ENCODE assay signal across 6 cellular contexts in genomic region chr1:26112407-26112775, GRCh38.
DNase-seq lines count a peak whose midpoint lies in the region; ATAC-seq and TF ChIP-seq lines count a peak whose summit lies in the region.

No MANE protein-coding gene starts in this region.

- peak overlapping the region; percentile 92 for H3K27ac Mint-ChIP-seq in stimulated activated effector memory CD8-positive, alpha-beta T cell treated with anti-CD3 and anti-CD28 coated beads, Interleukin-12 subunit alpha, Interleukin-12 subunit beta, amount 100 ng/mL, for 72 hours

- H3K4me1 Mint-ChIP-seq in stimulated activated effector memory CD8-positive, alpha-beta T cell treated with anti-CD3 and anti-CD28 coated beads, Interleukin-12 subunit alpha, Interleukin-12 subunit beta, amount 100 ng/mL, for 72 hours = peaks cover 13% of the 10 kb centered on the region

- ATAC-seq in GM21423 (IDR thresholded peaks at IDR 0.05; ENCODE audit: unreplicated experiment) = peak; percentile 4
- no peak for ATAC-seq in stimulated activated effector memory CD8-positive, alpha-beta T cell treated with anti-CD3 and anti-CD28 coated beads, Interleukin-12 subunit alpha, Interleukin-12 subunit beta, amount 100 ng/mL, for 72 hours
- no peak for ATAC-seq in HG02840 (IDR thresholded peaks at IDR 0.05; ENCODE audit: low FRiP score, unreplicated experiment)
- ATAC-seq in HG03135 (IDR thresholded peaks at IDR 0.05; ENCODE audit: unreplicated experiment) = no peak

- peaks cover 42% of the 10 kb centered on the region for H3K36me3 Mint-ChIP-seq in stimulated activated effector memory CD8-positive, alpha-beta T cell treated with anti-CD3 and anti-CD28 coated beads, Interleukin-12 subunit alpha, Interleukin-12 subunit beta, amount 100 ng/mL, for 72 hours

- peak overlapping the region; percentile 83 for H3K4me3 Mint-ChIP-seq in stimulated activated effector memory CD8-positive, alpha-beta T cell treated with anti-CD3 and anti-CD28 coated beads, Interleukin-12 subunit alpha, Interleukin-12 subunit beta, amount 100 ng/mL, for 72 hours

- no peak for TF ChIP-seq CTCF in epithelial cell of esophagus (IDR thresholded peaks at IDR 0.05; ENCODE audit: insufficient read depth, low read depth, low read length, missing control alignments)

- DNase-seq in NCI-H526 treated with DMSO at 0.1 percent for 48 hours (lab: John Stamatoyannopoulos, UW) = peak; percentile 48
- DNase-seq in epithelial cell of esophagus (ENCODE audit: low read depth) = no peak
- DNase-seq in stimulated activated effector memory CD8-positive, alpha-beta T cell treated with anti-CD3 and anti-CD28 coated beads, Interleukin-12 subunit alpha, Interleukin-12 subunit beta, amount 100 ng/mL, for 72 hours (ENCODE audit: low spot score in 2 of 2) = no peak

- no peaks in the 10 kb centered on the region for H3K9me3 Mint-ChIP-seq in stimulated activated effector memory CD8-positive, alpha-beta T cell treated with anti-CD3 and anti-CD28 coated beads, Interleukin-12 subunit alpha, Interleukin-12 subunit beta, amount 100 ng/mL, for 72 hours

- peak overlapping the region; percentile 93 for H3K4me3 ChIP-seq in epithelial cell of esophagus (ENCODE audit: low read length)
